ENCODE assay signal across 8 cellular contexts in genomic region chr3:53346514-53346913, GRCh38. TPM values are rescaled to one million over a fixed set of nuclear protein-coding genes. Genes with fewer than 3 reads are reported as not detected.
DNase-seq lines count a peak whose midpoint lies in the region; ATAC-seq, FAIRE-seq and TF ChIP-seq lines count a peak whose summit lies in the region.

No MANE protein-coding gene starts in this region.

- ATAC-seq in GM19452 (IDR thresholded peaks at IDR 0.05; ENCODE audit: unreplicated experiment): no peak

- 3 to 5% methylated on average over 2 to 3 of the region's 9 CpGs for WGBS in mesodermal cell (ENCODE audit: insufficient coverage in 2 of 2), 2 experiments

- peak overlapping the region; percentile 96 for H3K4me2 ChIP-seq in KMS-11

- no peaks in the 10 kb centered on the region for H4K20me1 ChIP-seq in KMS-11 (ENCODE audit: insufficient read depth)

- H3K4me1 ChIP-seq in KMS-11 (ENCODE audit: low read depth, poor library complexity, severe bottlenecking): peaks cover 15% of the 10 kb centered on the region
- H3K4me1 ChIP-seq in mesodermal cell (ENCODE audit: control insufficient read depth, insufficient read depth, low read length, poor library complexity, severe bottlenecking): peaks cover 2% of the 10 kb centered on the region

- H3K79me2 ChIP-seq in KMS-11 (ENCODE audit: insufficient read depth, low read depth): peaks cover 33% of the 10 kb centered on the region

- FAIRE-seq in D721Med (lab: Jason Lieb, UNC) (peak; percentile 61), frontal cortex (lab: Jason Lieb, UNC) (no peak)

- H3K36me3 ChIP-seq in KMS-11 (ENCODE audit: insufficient read depth): no peaks in the 10 kb centered on the region
- H3K36me3 ChIP-seq in mesodermal cell (ENCODE audit: control insufficient read depth, insufficient read depth, low read length): peaks cover 25% of the 10 kb centered on the region

- peak overlapping the region; percentile 88 for H3K9ac ChIP-seq in KMS-11

- TF ChIP-seq CTCF in D721Med (IDR thresholded peaks at IDR 0.05; ENCODE audit: insufficient read depth, missing control alignments) (no peak), KMS-11 (conservative IDR thresholded peaks at IDR 0.05; ENCODE audit: low read depth, low read length) (no peak), cardiac fibroblast (IDR thresholded peaks at IDR 0.05; ENCODE audit: low read depth, low read length) (no peak)

- peak overlapping the region; percentile 45; the same call in 1 of the 2 replicates for H2AFZ ChIP-seq in KMS-11 (ENCODE audit: low read depth)

- no peak for DNase-seq in D721Med (ENCODE audit: insufficient read length, low spot score)
- peak; percentile 23 to 24 for DNase-seq in cardiac fibroblast (ENCODE audit: low read depth in 2 of 2)
- DNase-seq in NCI-H774 (lab: John Stamatoyannopoulos, UW): no peak
- DNase-seq in frontal cortex (ENCODE audit: low spot score in 2 of 2): no peak
- DNase-seq in NCI-H510A (lab: John Stamatoyannopoulos, UW): no peak

- H3K27me3 ChIP-seq in KMS-11 (ENCODE audit: insufficient read depth, low read depth): no peaks in the 10 kb centered on the region

- H3K4me3 ChIP-seq in KMS-11 (IDR thresholded peaks at IDR 0.05; ENCODE audit: insufficient read depth, low read depth, low read length) (peak overlapping the region; percentile 51), cardiac fibroblast (replicated peaks in 1 of 2; ENCODE audit: low read depth in 2 of 2, low read length in 2 of 2) (peak overlapping the region; percentile 77 to 97), mesodermal cell (ENCODE audit: extremely low read depth, insufficient read depth, low read length, poor library complexity, severe bottlenecking) (peak overlapping the region; percentile 97)

- H3K9me3 ChIP-seq in mesodermal cell (ENCODE audit: control insufficient read depth, low read length): no peaks in the 10 kb centered on the region

- H3K27ac ChIP-seq in KMS-11: peak overlapping the region; percentile 46; the same call in 1 of the 2 replicates
- peak overlapping the region; percentile 98 for H3K27ac ChIP-seq in mesodermal cell (ENCODE audit: low read depth, low read length, severe bottlenecking)

RNA-seq across cellular contexts. Expression of gene DCP1A, which starts 0.8 kb away (rescaled TPM):
- polyA plus RNA-seq in mesodermal cell (2013, experiment 1 of 2): 30.3 TPM
- 24.4 TPM for polyA plus RNA-seq in mesodermal cell (2013, experiment 2 of 2)
- total RNA-seq in frontal cortex: 9.4 TPM

Comparison
In these comparisons a context has a peak if more than half of its experiments do, and no peak if none do; other contexts are left out.
1. DNase-seq: peak in cardiac fibroblast (2 of 2); none in D721Med (single experiment), NCI-H774 (single experiment), frontal cortex (0 of 2) and NCI-H510A (single experiment).
2. Peak in every context shown above with its lines, with median percentiles within 50 percentile points of each other: H3K4me3 ChIP-seq.